ENCODE assay signal across 23 cellular contexts in genomic region chr20:10481671-10482070, GRCh38.
"Had no signal": no experiment of that assay in that cellular context is flagged by ENCODE, and none has a peak within 500 bp of the region (broad histone marks: within the 10 kb centered on the region; RNA-seq: fewer than 3 reads in every experiment).

No MANE protein-coding gene starts in this region.

- H3K27me3 Mint-ChIP-seq: activated CD4-positive, alpha-beta T cell treated with anti-CD3 and anti-CD28 coated beads for 36 hours; activated naive CD8-positive, alpha-beta T cell treated with anti-CD3 and anti-CD28 coated beads for 36 hours had no signal

- H3K4me1 ChIP-seq: breast epithelium, lower lobe of right lung, prostate gland had no signal

- H3K36me3 ChIP-seq: breast epithelium, lower lobe of right lung, neutrophil, ovary, prostate gland, upper lobe of left lung had no signal

- H3K4me1 Mint-ChIP-seq: activated CD4-positive, alpha-beta T cell treated with anti-CD3 and anti-CD28 coated beads for 36 hours had no signal

- H3K9me3 Mint-ChIP-seq: activated naive CD8-positive, alpha-beta T cell treated with anti-CD3 and anti-CD28 coated beads for 36 hours; activated T-cell treated with anti-CD3 and anti-CD28 coated beads, Interleukin-2, amount 50 U/mL, for 4 hours; activated T-helper 2 cell treated with anti-CD3 and anti-CD28 coated beads, Interferon-gamma antibody, Interleukin-2, Interleukin-4, amounts not matched to agents 10 μg/mL and 5 μg/mL and 100 μg/mL, durations not matched to agents 14 hours and 24 hours and 36 hours; natural killer cell had no signal

- H3K9me3 ChIP-seq: breast epithelium, lower lobe of right lung, neutrophil, ovary, prostate gland, upper lobe of left lung had no signal

- H3K4me3 Mint-ChIP-seq: activated CD4-positive, alpha-beta T cell treated with anti-CD3 and anti-CD28 coated beads for 36 hours; activated naive CD8-positive, alpha-beta T cell treated with anti-CD3 and anti-CD28 coated beads for 36 hours; activated T-cell treated with anti-CD3 and anti-CD28 coated beads, Interleukin-2, amount 50 U/mL, for 4 hours; natural killer cell had no signal

- H3K36me3 Mint-ChIP-seq: natural killer cell had no signal

- H3K4me3 ChIP-seq: breast epithelium, coronary artery, lower lobe of right lung, ovary, prostate gland, upper lobe of left lung had no signal

- ATAC-seq: activated CD4-positive, alpha-beta T cell treated with anti-CD3 and anti-CD28 coated beads for 36 hours; activated T-cell treated with anti-CD3 and anti-CD28 coated beads, Interleukin-2, amount 50 U/mL, for 4 hours; left lobe of liver; lower lobe of right lung; natural killer cell; stimulated activated naive CD8-positive, alpha-beta T cell treated with anti-CD3 and anti-CD28 coated beads, Interleukin-15, Interleukin-2, amounts not matched to agents 100 U/mL and 50 U/mL, for 24 hours had no signal

- H3K27ac Mint-ChIP-seq: activated CD4-positive, alpha-beta T cell treated with anti-CD3 and anti-CD28 coated beads for 36 hours; activated naive CD8-positive, alpha-beta T cell treated with anti-CD3 and anti-CD28 coated beads for 36 hours; activated T-helper 2 cell treated with anti-CD3 and anti-CD28 coated beads, Interferon-gamma antibody, Interleukin-2, Interleukin-4, amounts not matched to agents 10 μg/mL and 5 μg/mL and 100 μg/mL, durations not matched to agents 14 hours and 24 hours and 36 hours; natural killer cell had no signal

- DNase-seq: activated CD4-positive, alpha-beta T cell treated with anti-CD3 and anti-CD28 coated beads for 36 hours; activated CD4-positive, alpha-beta T cell treated with anti-CD3 and anti-CD28 coated beads, Interleukin-2, amount 50 U/mL, for 4 hours; activated CD8-positive, alpha-beta memory T cell treated with anti-CD3 and anti-CD28 coated beads, Interleukin-2, amount 50 U/mL, for 48 hours; activated naive CD4-positive, alpha-beta T cell treated with Interleukin-2 at 50 U/mL for 16 hours; activated naive CD8-positive, alpha-beta T cell treated with anti-CD3 and anti-CD28 coated beads for 36 hours; activated T-cell treated with anti-CD3 and anti-CD28 coated beads, Interleukin-2, amount 50 U/mL, for 4 hours; cerebellar nuclear complex; foreskin fibroblast; lower lobe of right lung; natural killer cell; ovary; stimulated activated CD4-positive, alpha-beta T cell treated with anti-CD3 and anti-CD28 coated beads, Interleukin-4, amount 100 ng/mL, for 24 hours; stimulated activated naive CD8-positive, alpha-beta T cell treated with anti-CD3 and anti-CD28 coated beads, Interleukin-15, Interleukin-2, amounts not matched to agents 100 U/mL and 50 U/mL, for 24 hours; T-helper 1 cell; T-helper 9 cell; upper lobe of left lung had no signal

- H3K27ac ChIP-seq: breast epithelium, coronary artery, epithelial cell of prostate, lower lobe of right lung, neutrophil, ovary, prostate gland, upper lobe of left lung had no signal

- H3K27me3 ChIP-seq: breast epithelium, neutrophil, ovary, upper lobe of left lung had no signal
